27 cellular contexts compared by ENCODE assay signal in genomic region chr12:40714636-40715035, GRCh38. TPM values are rescaled to one million over a fixed set of nuclear protein-coding genes. Genes with fewer than 3 reads are reported as not detected.
"Had no signal": no experiment of that assay in that cellular context is flagged by ENCODE, and none has a peak within 500 bp of the region (broad histone marks: within the 10 kb centered on the region; RNA-seq: fewer than 3 reads in every experiment).

No MANE protein-coding gene starts in this region.

- H3K9me3 Mint-ChIP-seq: mesothelial cell of epicardium, nephron progenitor cell had no signal

- H3K4me3 ChIP-seq: left ventricle myocardium inferior, lung, ovary, right atrium auricular region, right lobe of liver, skin epidermis, stomach, testis, thyroid gland, transverse colon, upper lobe of left lung, vagina had no signal

- H3K4me1 Mint-ChIP-seq: mesothelial cell of epicardium; naive B cell; natural killer cell; stimulated activated naive B cell treated with anti-CD40 and anti-IgM and Interleukin-4, amounts not matched to agents 10 μg/mL and 1 μg/mL and 100 μg/mL, for 72 hours had no signal

- H3K27ac Mint-ChIP-seq: mesothelial cell of epicardium; naive B cell; natural killer cell; nephron progenitor cell; progenitor cell of endocrine pancreas; stimulated activated naive B cell treated with anti-CD40 and anti-IgM and Interleukin-4, amounts not matched to agents 10 μg/mL and 1 μg/mL and 100 μg/mL, for 72 hours had no signal

- DNase-seq: hypothalamus; islet precursor cell; left ventricle myocardium inferior; mesendoderm; naive B cell; natural killer cell; nephron progenitor cell; ovary; right lobe of liver; stimulated activated CD4-positive, alpha-beta T cell treated with anti-CD3 and anti-CD28 coated beads, Interleukin-12 subunit alpha, Interleukin-12 subunit beta, amount 100 ng/mL, for 4 hours; stimulated activated CD4-positive, alpha-beta T cell treated with anti-CD3 and anti-CD28 coated beads, Interleukin-15, amount 100 ng/mL, for 24 hours; stimulated activated CD4-positive, alpha-beta T cell treated with anti-CD3 and anti-CD28 coated beads, Interleukin-2, amount 100 ng/mL, for 24 hours; stimulated activated CD4-positive, alpha-beta T cell treated with anti-CD3 and anti-CD28 coated beads, Interleukin-4, amount 100 ng/mL, for 1 hour; stimulated activated naive B cell treated with anti-CD40 and anti-IgM and Interleukin-4, amounts not matched to agents 10 μg/mL and 1 μg/mL and 100 μg/mL, for 72 hours; stimulated activated naive CD8-positive, alpha-beta T cell treated with anti-CD3 and anti-CD28 coated beads, Interleukin-15, Interleukin-2, amounts not matched to agents 100 U/mL and 50 U/mL, for 24 hours; stomach; testis; thyroid gland; transverse colon; upper lobe of left lung had no signal

- H3K27me3 Mint-ChIP-seq: naive B cell, progenitor cell of endocrine pancreas had no signal

- H3K27ac ChIP-seq: left ventricle myocardium inferior, ovary, right atrium auricular region, right lobe of liver, skin epidermis, stomach, testis, thyroid gland, transverse colon, upper lobe of left lung, vagina had no signal

- H3K36me3 Mint-ChIP-seq: mesothelial cell of epicardium; naive B cell; natural killer cell; stimulated activated naive B cell treated with anti-CD40 and anti-IgM and Interleukin-4, amounts not matched to agents 10 μg/mL and 1 μg/mL and 100 μg/mL, for 72 hours had no signal

- ATAC-seq: natural killer cell; right lobe of liver; stimulated activated naive B cell treated with anti-CD40 and anti-IgM and Interleukin-4, amounts not matched to agents 10 μg/mL and 1 μg/mL and 100 μg/mL, for 72 hours; stimulated activated naive CD8-positive, alpha-beta T cell treated with anti-CD3 and anti-CD28 coated beads, Interleukin-15, Interleukin-2, amounts not matched to agents 100 U/mL and 50 U/mL, for 24 hours had no signal

- H3K27me3 ChIP-seq: ovary, right atrium auricular region, right lobe of liver, stomach, testis, thyroid gland, transverse colon, upper lobe of left lung, vagina had no signal

- H3K4me1 ChIP-seq: left ventricle myocardium inferior, right atrium auricular region, right lobe of liver, stomach, testis, thyroid gland, transverse colon, upper lobe of left lung, vagina had no signal

- H3K9me3 ChIP-seq: left ventricle myocardium inferior, ovary, right atrium auricular region, right lobe of liver, stomach, testis, thyroid gland, transverse colon, upper lobe of left lung, vagina had no signal

- H3K4me3 Mint-ChIP-seq: mesothelial cell of epicardium; naive B cell; natural killer cell; nephron progenitor cell; stimulated activated naive B cell treated with anti-CD40 and anti-IgM and Interleukin-4, amounts not matched to agents 10 μg/mL and 1 μg/mL and 100 μg/mL, for 72 hours had no signal

RNA-seq across cellular contexts. Expression of gene CNTN1, which starts 22.4 kb away (rescaled TPM):
- total RNA-seq: mononuclear cell, natural killer cell had no signal
